ENCODE assay signal across 8 cellular contexts in the genomic region with DNA sequence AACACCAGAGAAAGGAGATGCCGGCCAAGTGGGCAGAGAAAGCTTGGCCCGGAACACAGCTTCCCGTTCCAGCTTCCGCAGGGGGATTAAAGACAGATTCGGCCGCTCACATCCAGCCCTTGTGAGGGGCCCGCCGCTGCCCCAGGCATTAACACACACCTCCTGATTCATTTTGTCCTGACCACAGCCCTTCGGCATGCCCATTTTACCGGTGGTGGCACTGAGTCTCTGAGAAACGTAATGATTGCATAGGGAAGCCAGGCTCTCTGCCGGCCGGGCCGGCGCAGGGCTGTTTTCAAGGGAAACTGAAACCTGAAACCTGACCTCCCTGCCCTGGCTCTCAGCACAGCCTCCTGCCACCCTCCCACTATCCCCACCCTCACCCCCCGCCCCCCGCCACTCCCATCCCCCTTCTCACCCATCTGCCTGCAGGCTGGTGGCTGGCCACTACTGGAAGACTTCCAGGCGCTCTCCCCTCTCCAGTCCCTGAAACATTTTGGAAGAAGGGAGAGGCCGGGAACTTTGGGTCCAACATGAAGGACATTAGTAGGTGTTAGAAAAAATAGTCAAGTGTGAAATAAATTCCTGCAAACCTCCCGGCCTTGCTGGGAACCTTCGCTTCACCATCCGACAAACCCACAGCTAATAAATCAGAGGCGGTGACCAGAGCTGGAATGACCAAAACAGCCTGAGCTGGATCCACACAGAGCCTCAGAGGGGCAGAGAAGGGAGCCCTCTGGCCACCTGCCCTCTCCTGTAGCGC.
DNase-seq lines count a peak whose midpoint lies in the region; FAIRE-seq and TF ChIP-seq lines count a peak whose summit lies in the region.

No MANE protein-coding gene starts in this region.

- peaks cover 8% of the 10 kb centered on the region for H3K4me1 Mint-ChIP-seq in activated naive CD4-positive, alpha-beta T cell treated with anti-CD3 and anti-CD28 coated beads, Interleukin-2, amount 10 ng/mL, durations not matched to agents 7 days and 5 days

- no peak overlapping the region for H3K4me3 Mint-ChIP-seq in activated naive CD4-positive, alpha-beta T cell treated with anti-CD3 and anti-CD28 coated beads, Interleukin-2, amount 10 ng/mL, durations not matched to agents 7 days and 5 days

- CTCF ChIA-PET in activated naive CD4-positive, alpha-beta T cell treated with anti-CD3 and anti-CD28 coated beads, Interleukin-2, amount 10 ng/mL, durations not matched to agents 7 days and 5 days (lab: Charles Lee), result no interaction called here

- no peak for FAIRE-seq in small intestine (lab: Jason Lieb, UNC)

- peaks cover 25% of the 10 kb centered on the region for H3K27me3 Mint-ChIP-seq in activated naive CD4-positive, alpha-beta T cell treated with anti-CD3 and anti-CD28 coated beads, Interleukin-2, amount 10 ng/mL, durations not matched to agents 7 days and 5 days

- H3K27ac Mint-ChIP-seq in activated naive CD4-positive, alpha-beta T cell treated with anti-CD3 and anti-CD28 coated beads, Interleukin-2, amount 10 ng/mL, durations not matched to agents 7 days and 5 days, result no peak overlapping the region

- WGBS in hepatocyte (ENCODE audit: low lambda C conversion rate, missing lambda C conversion rate), result 21% methylated on average over 22 of the region's 24 CpGs
- WGBS in small intestine, 3 donors, result 27 to 40% (median 31%) methylated on average over 21 to 24 of the region's 24 CpGs

- no peak for TF ChIP-seq CTCF in C4-2B (conservative IDR thresholded peaks at IDR 0.05)
- no peak for TF ChIP-seq CTCF in hepatocyte (IDR thresholded peaks at IDR 0.05; ENCODE audit: poor library complexity)

- peak overlapping the region; percentile 48 for H3K27ac ChIP-seq in C4-2B
- peak overlapping the region; percentile 44 for H3K27ac ChIP-seq in hepatocyte
- H3K27ac ChIP-seq in small intestine (ENCODE audit: low read depth in 1 of 2, low read length in 1 of 2), result peak overlapping the region in 1 of 2 donors; percentile 17

- H3K36me3 Mint-ChIP-seq in activated naive CD4-positive, alpha-beta T cell treated with anti-CD3 and anti-CD28 coated beads, Interleukin-2, amount 10 ng/mL, durations not matched to agents 7 days and 5 days, result no peaks in the 10 kb centered on the region

- H3K36me3 ChIP-seq in hepatocyte (replicated peaks; ENCODE audit: insufficient read depth, low read depth), result no peaks in the 10 kb centered on the region
- H3K36me3 ChIP-seq in small intestine (ENCODE audit: control insufficient read depth in 2 of 2, insufficient read depth in 2 of 2, low read length in 2 of 2), result no peaks in the 10 kb centered on the region

- DNase-seq in HT1080 (ENCODE audit: low read depth), result peak; percentile 37
- DNase-seq in UCSD-AML1 (lab: John Stamatoyannopoulos, UW; ENCODE audit: unreplicated experiment), result peak; percentile 21
- DNase-seq in hepatocyte (ENCODE audit: low spot score), result peak; percentile 73
- DNase-seq in small intestine, result peak; percentile 73
- DNase-seq in middle frontal gyrus (ENCODE audit: extremely low spot score, low spot score), result no peak
- DNase-seq in activated naive CD4-positive, alpha-beta T cell treated with anti-CD3 and anti-CD28 coated beads, Interleukin-2, amount 10 ng/mL, durations not matched to agents 7 days and 5 days, result no peak
- no peak for DNase-seq in stimulated activated CD4-positive, alpha-beta T cell treated with anti-CD3 and anti-CD28 coated beads, Interleukin-1b, Interleukin-23, amount 100 ng/mL, for 48 hours

- no peak overlapping the region for H2AFZ ChIP-seq in hepatocyte

- H4K20me1 ChIP-seq in hepatocyte (ENCODE audit: insufficient read depth, poor library complexity, severe bottlenecking), result no peaks in the 10 kb centered on the region

- H3K9me3 ChIP-seq in hepatocyte (ENCODE audit: low read depth) (no peaks in the 10 kb centered on the region), small intestine (ENCODE audit: control insufficient read depth, low read depth) (no peaks in the 10 kb centered on the region)

- no peaks in the 10 kb centered on the region for H3K9me2 ChIP-seq in hepatocyte (replicated peaks; ENCODE audit: insufficient read depth)

- H3K4me3 ChIP-seq in hepatocyte (no peak overlapping the region), small intestine (ENCODE audit: low read depth in 1 of 2, low read length in 2 of 2) (no peak overlapping the region)

- H3K4me2 ChIP-seq in hepatocyte, result peak overlapping the region; percentile 57

- H3K4me1 ChIP-seq in hepatocyte (ENCODE audit: insufficient read depth) (peaks cover 24% of the 10 kb centered on the region), small intestine (ENCODE audit: control insufficient read depth in 2 of 2, insufficient read depth in 1 of 2, low read depth in 1 of 2, low read length in 1 of 2) (peaks cover 0 to 2% of the 10 kb centered on the region in 2 donors)

- no peaks in the 10 kb centered on the region for H3K9me3 Mint-ChIP-seq in activated naive CD4-positive, alpha-beta T cell treated with anti-CD3 and anti-CD28 coated beads, Interleukin-2, amount 10 ng/mL, durations not matched to agents 7 days and 5 days

- H3K79me2 ChIP-seq in hepatocyte, result no peaks in the 10 kb centered on the region

- H3K27me3 ChIP-seq in hepatocyte, result no peaks in the 10 kb centered on the region
- H3K27me3 ChIP-seq in small intestine (ENCODE audit: control insufficient read depth in 2 of 2, insufficient read depth in 2 of 2, low read length in 2 of 2), result no peaks in the 10 kb centered on the region

Comparison
In these comparisons a context has a peak if more than half of its experiments do, and no peak if none do; other contexts are left out.
1. DNase-seq: peak in HT1080 (single experiment), UCSD-AML1 (single experiment), hepatocyte (single experiment) and small intestine (single experiment); none in middle frontal gyrus (single experiment), activated naive CD4-positive, alpha-beta T cell treated with anti-CD3 and anti-CD28 coated beads, Interleukin-2, amount 10 ng/mL, durations not matched to agents 7 days and 5 days (single experiment) and stimulated activated CD4-positive, alpha-beta T cell treated with anti-CD3 and anti-CD28 coated beads, Interleukin-1b, Interleukin-23, amount 100 ng/mL, for 48 hours (single experiment).